ENCODE assay signal across 15 cellular contexts in genomic region chr4:57020467-57021101, GRCh38. TPM values are rescaled to one million over a fixed set of nuclear protein-coding genes. Genes with fewer than 3 reads are reported as not detected.
DNase-seq lines count a peak whose midpoint lies in the region; ATAC-seq, FAIRE-seq and TF ChIP-seq lines count a peak whose summit lies in the region.
"Had no signal": no experiment of that assay in that cellular context is flagged by ENCODE, and none has a peak within 500 bp of the region (broad histone marks: within the 10 kb centered on the region; RNA-seq: fewer than 3 reads in every experiment).

No MANE protein-coding gene starts in this region.

- intact Hi-C loops in Right ventricle myocardium superior (cut with DNase I) (no loop called here), Right ventricle myocardium inferior (cut with DNase I) (no loop called here), left ventricle myocardium inferior (cut with micrococcal nuclease) (no loop called here)

- DNase-seq in Right ventricle myocardium superior (no peak), Right ventricle myocardium inferior (ENCODE audit: missing footprints) (no peak), amniotic stem cell (lab: John Stamatoyannopoulos, UW) (peak; percentile 59), left ventricle myocardium inferior (no peak), D721Med (ENCODE audit: insufficient read length, low spot score) (no peak), globus pallidus (ENCODE audit: low spot score) (no peak), GM12891 (ENCODE audit: insufficient read length, low spot score) (no peak)
- DNase-seq: activated CD8-positive, alpha-beta memory T cell treated with anti-CD3 and anti-CD28 coated beads, Interleukin-2, amount 50 U/mL, for 48 hours; colonic mucosa; Karpas-422; NCI-H69; T-helper 17 cell; upper lobe of right lung had no signal

- no peaks in the 10 kb centered on the region for H3K27me3 ChIP-seq in left ventricle myocardium inferior (ENCODE audit: low read depth)
- no peaks in the 10 kb centered on the region for H3K27me3 ChIP-seq in subcutaneous abdominal adipose tissue (ENCODE audit: control insufficient read depth in 5 of 5, insufficient read depth in 4 of 5, low read length in 5 of 5)
- H3K27me3 ChIP-seq: BLaER1 treated with 17β-estradiol and CSF1 and Interleukin-3, amounts not matched to agents 10 nM and 100 nM; colonic mucosa; upper lobe of right lung had no signal

- ATAC-seq in Right ventricle myocardium superior (ENCODE audit: poor library complexity) (peak; percentile 50), Right ventricle myocardium inferior (no peak)
- ATAC-seq: T-helper 17 cell, upper lobe of right lung had no signal

- no peak for TF ChIP-seq POLR2A in GM12891 (IDR thresholded peaks at IDR 0.05; ENCODE audit: low read depth, low read length)

- FAIRE-seq in D721Med (lab: Jason Lieb, UNC) (no peak), GM12891 (lab: Jason Lieb, UNC) (no peak)

- H3K4me3 ChIP-seq in left ventricle myocardium inferior (no peak overlapping the region), subcutaneous abdominal adipose tissue (ENCODE audit: low read depth in 1 of 5, low read length in 5 of 5) (no peak overlapping the region)
- H3K4me3 ChIP-seq: BLaER1 treated with 17β-estradiol and CSF1 and Interleukin-3, amounts not matched to agents 10 nM and 100 nM; colonic mucosa; upper lobe of right lung had no signal

- H3K27ac ChIP-seq in left ventricle myocardium inferior (replicated peaks) (peak overlapping the region; percentile 45), subcutaneous abdominal adipose tissue (ENCODE audit: low read depth, low read length) (peak overlapping the region; percentile 27)
- H3K27ac ChIP-seq: BLaER1 treated with 17β-estradiol and CSF1 and Interleukin-3, amounts not matched to agents 10 nM and 100 nM; colonic mucosa; upper lobe of right lung had no signal

- H3K4me1 ChIP-seq in left ventricle myocardium inferior (peaks cover 34% of the 10 kb centered on the region), subcutaneous abdominal adipose tissue (ENCODE audit: control insufficient read depth in 5 of 5, insufficient read depth in 5 of 5, low read length in 5 of 5) (peaks cover 0 to 8% (median 0%) of the 10 kb centered on the region in 5 donors)
- H3K4me1 ChIP-seq: colonic mucosa, upper lobe of right lung had no signal

- no peak for TF ChIP-seq CTCF in left ventricle myocardium inferior (IDR thresholded peaks at IDR 0.05; ENCODE audit: borderline replicate concordance)
- TF ChIP-seq CTCF in D721Med (IDR thresholded peaks at IDR 0.05; ENCODE audit: insufficient read depth, missing control alignments) = no peak

- H3K36me3 ChIP-seq in left ventricle myocardium inferior (peaks cover 81% of the 10 kb centered on the region), subcutaneous abdominal adipose tissue (ENCODE audit: control insufficient read depth in 5 of 5, insufficient read depth in 5 of 5, low read length in 5 of 5) (peaks cover 67 to 88% (median 73%) of the 10 kb centered on the region in 5 donors)

- H3K9me3 ChIP-seq in left ventricle myocardium inferior (replicated peaks) (no peaks in the 10 kb centered on the region), subcutaneous abdominal adipose tissue (ENCODE audit: control insufficient read depth in 5 of 5, low read length in 5 of 5) (no peaks in the 10 kb centered on the region)
- H3K9me3 ChIP-seq: BLaER1 treated with 17β-estradiol and CSF1 and Interleukin-3, amounts not matched to agents 10 nM and 100 nM; colonic mucosa; upper lobe of right lung had no signal

- no peak overlapping the region for H3K9ac ChIP-seq in subcutaneous abdominal adipose tissue (ENCODE audit: low read length in 5 of 5)
- H3K9ac ChIP-seq: BLaER1 treated with 17β-estradiol and CSF1 and Interleukin-3, amounts not matched to agents 10 nM and 100 nM had no signal

TF ChIP-seq in GM12891, 5 proteins besides CTCF, POLR2A, EP300 and RAD21:
- TF ChIP-seq POLR2AphosphoS5 (IDR thresholded peaks at IDR 0.05; ENCODE audit: low read depth, low read length) = no peak
- no peak for TF ChIP-seq POU2F2 (IDR thresholded peaks at IDR 0.05; ENCODE audit: low read depth, low read length)
- no peak for TF ChIP-seq PAX5 (IDR thresholded peaks at IDR 0.05; ENCODE audit: insufficient read depth, low read length, severe bottlenecking)
- no peak for TF ChIP-seq TAF1 (IDR thresholded peaks at IDR 0.05; ENCODE audit: low read depth, low read length)
- TF ChIP-seq SPI1 (IDR thresholded peaks at IDR 0.05; ENCODE audit: low read depth, low read length) = no peak

RNA-seq across cellular contexts. Expression of gene POLR2B, which starts 41.9 kb away (rescaled TPM):
- total RNA-seq in Right ventricle myocardium superior = 71.6 TPM
- 69.1 TPM for total RNA-seq in Right ventricle myocardium inferior
- 73.0 TPM for total RNA-seq in left ventricle myocardium inferior
- polyA plus RNA-seq in GM12891 (2012; ENCODE audit: low read depth, missing spikeins) = 67.6 TPM

RNA-seq across cellular contexts. Expression of gene NOA1, which starts 43.2 kb away (rescaled TPM):
- total RNA-seq in Right ventricle myocardium superior = 11.5 TPM
- 11.5 TPM for total RNA-seq in Right ventricle myocardium inferior
- total RNA-seq in left ventricle myocardium inferior = 13.0 TPM
- polyA plus RNA-seq in GM12891 (2012; ENCODE audit: low read depth, missing spikeins) = 18.4 TPM
